2 cellular contexts compared by ENCODE assay signal in the genomic region with DNA sequence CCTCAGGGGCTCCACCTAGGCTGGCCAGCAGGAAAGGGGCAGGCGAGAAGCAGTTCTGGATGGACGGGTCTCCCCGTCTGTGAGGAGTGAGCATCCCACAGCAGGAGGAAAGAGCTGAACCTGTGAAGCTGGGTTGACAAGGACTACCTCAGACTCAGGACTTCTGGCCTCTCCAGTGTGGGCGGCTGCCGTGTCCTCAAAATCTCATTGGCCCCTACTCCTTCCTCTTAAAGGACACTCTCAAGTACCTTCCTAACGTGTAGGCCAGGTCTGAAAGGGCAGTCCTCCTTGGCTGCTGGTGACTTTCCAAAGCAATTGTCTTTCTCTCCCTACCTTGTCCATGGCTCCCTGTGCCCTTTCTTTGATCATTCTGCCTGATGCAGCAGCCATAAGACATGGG.
TF ChIP-seq lines count a peak whose summit lies in the region.

No MANE protein-coding gene starts in this region.

TF ChIP-seq in A549, 52 proteins besides CTCF, POLR2A, EP300 and RAD21:
- no peak for TF ChIP-seq ZC3H11A (IDR thresholded peaks at IDR 0.05)
- TF ChIP-seq MYC (IDR thresholded peaks at IDR 0.05; ENCODE audit: borderline replicate concordance, low read length): no peak
- no peak for TF ChIP-seq HOXA7 (CRISPR knock-in tag; IDR thresholded peaks at IDR 0.05)
- no peak for TF ChIP-seq RNF2 (IDR thresholded peaks at IDR 0.05; ENCODE audit: borderline replicate concordance, low read depth)
- TF ChIP-seq HEYL (CRISPR knock-in tag; IDR thresholded peaks at IDR 0.05): no peak
- no peak for TF ChIP-seq RCOR1 (IDR thresholded peaks at IDR 0.05; ENCODE audit: low read depth, low read length)
- TF ChIP-seq RARB (CRISPR knock-in tag; IDR thresholded peaks at IDR 0.05): no peak
- TF ChIP-seq MAFK (IDR thresholded peaks at IDR 0.05; ENCODE audit: partially characterized antibody): no peak
- TF ChIP-seq ZNF302 (CRISPR knock-in tag; IDR thresholded peaks at IDR 0.05): no peak
TF ChIP-seq in A549: peak in this region for 0.

TF ChIP-seq in K562, 482 proteins besides CTCF, POLR2A, EP300 and RAD21:
- TF ChIP-seq ZC3H11A (IDR thresholded peaks at IDR 0.05; ENCODE audit: low read depth, low read length): no peak
- no peak for TF ChIP-seq CHD4 (IDR thresholded peaks at IDR 0.05; ENCODE audit: insufficient read depth, insufficient replicate concordance, low read depth, low read length, poor library complexity, severe bottlenecking)
- no peak for TF ChIP-seq PHF8 (IDR thresholded peaks at IDR 0.05; ENCODE audit: borderline replicate concordance, low read length)
- TF ChIP-seq RBM17 (IDR thresholded peaks at IDR 0.05; ENCODE audit: borderline replicate concordance, low read depth, low read length): no peak
- no peak for TF ChIP-seq ZNF780A (CRISPR knock-in tag; IDR thresholded peaks at IDR 0.05)
- TF ChIP-seq ZNF668 (CRISPR knock-in tag; IDR thresholded peaks at IDR 0.05): no peak
- no peak for TF ChIP-seq SAP30 (IDR thresholded peaks at IDR 0.05; ENCODE audit: borderline replicate concordance, insufficient read depth, low read depth, low read length, poor library complexity, severe bottlenecking)
- TF ChIP-seq KLF1 (tag; IDR thresholded peaks at IDR 0.05): no peak
- no peak for TF ChIP-seq ZNF184 (CRISPR knock-in tag; IDR thresholded peaks at IDR 0.05)
- TF ChIP-seq CAMTA2 (CRISPR knock-in tag; conservative IDR thresholded peaks at IDR 0.05): no peak
